ENCODE assay signal across 8 cellular contexts in the genomic region with DNA sequence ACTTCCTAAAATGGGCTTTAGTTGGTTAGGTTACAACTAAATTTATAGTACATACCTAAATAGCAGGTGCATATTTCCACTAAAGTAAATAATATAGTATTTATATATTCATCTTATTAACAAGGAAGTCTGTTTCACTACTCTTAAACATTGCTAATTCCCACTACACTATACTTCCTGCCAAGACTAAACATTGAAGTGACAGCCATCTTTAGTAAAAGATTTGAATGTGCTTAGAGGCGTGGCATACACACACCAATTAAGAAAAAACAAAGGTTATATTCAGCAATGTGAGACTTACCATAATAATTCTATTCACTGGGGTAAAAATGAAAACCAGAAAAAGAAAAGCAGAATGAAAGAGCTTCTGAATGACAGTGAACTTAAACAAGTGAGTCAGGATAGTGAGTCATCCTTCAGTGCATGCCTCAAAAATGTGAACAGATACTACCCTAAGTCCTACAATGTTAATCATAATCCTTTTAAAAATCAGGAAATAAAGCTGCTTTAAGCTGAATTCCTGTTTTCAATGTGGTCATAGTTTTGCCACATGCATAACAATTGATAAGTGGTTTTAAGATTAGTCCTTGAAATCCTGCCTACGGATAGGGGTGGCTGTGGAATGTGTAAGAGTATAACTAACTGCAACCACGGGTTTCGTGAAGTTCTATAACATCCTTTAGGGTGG. TPM values are rescaled to one million over a fixed set of nuclear protein-coding genes. Genes with fewer than 3 reads are reported as not detected.
DNase-seq lines count a peak whose midpoint lies in the region; ATAC-seq, FAIRE-seq and TF ChIP-seq lines count a peak whose summit lies in the region.

No MANE protein-coding gene starts in this region.

- ATAC-seq in A549 = peak; percentile 84 to 94
- ATAC-seq in GM19328 (IDR thresholded peaks at IDR 0.05; ENCODE audit: unreplicated experiment) = no peak

- H3K9me3 ChIP-seq in A549 (no peaks in the 10 kb centered on the region), HAP-1 (no peaks in the 10 kb centered on the region; the same call in 1 of the 2 replicates), neural progenitor cell (ENCODE audit: low read depth) (peaks cover 10% of the 10 kb centered on the region)

- H3K27ac Mint-ChIP-seq in neural progenitor cell = no peak overlapping the region

- no peak overlapping the region for H3K9ac ChIP-seq in neural progenitor cell

- H3K4me1 ChIP-seq in A549 (peaks cover 19% of the 10 kb centered on the region), HAP-1 (peaks cover 21% of the 10 kb centered on the region), neural progenitor cell (no peaks in the 10 kb centered on the region)

- H2AFZ ChIP-seq in neural progenitor cell (replicated peaks) = no peak overlapping the region

- H3K36me3 Mint-ChIP-seq in neural progenitor cell = peaks cover 33% of the 10 kb centered on the region

- H3F3A ChIP-seq in neural progenitor cell (ENCODE audit: low read depth) = no peaks in the 10 kb centered on the region

- WGBS in A549 (ENCODE audit: missing lambda C conversion rate) = 21% methylated on average over 4 of the region's 4 CpGs

- H4K20me1 ChIP-seq in neural progenitor cell (ENCODE audit: low read depth) = peaks cover 8% of the 10 kb centered on the region

- in situ Hi-C loops in HAP-1 (cut with MboI; ENCODE audit: low sequenced_read_pairs) = no loop called here

- TF ChIP-seq EP300 in A549 (IDR thresholded peaks at IDR 0.05) = no peak

- H3K27me3 ChIP-seq in HAP-1 (ENCODE audit: low read depth) (no peaks in the 10 kb centered on the region), neural progenitor cell (no peaks in the 10 kb centered on the region)

- H3K4me3 ChIP-seq in A549 (no peak overlapping the region), HAP-1 (no peak overlapping the region), neural progenitor cell (no peak overlapping the region)

- DNase-seq in A549 (ENCODE audit: low read depth in 1 of 2, low spot score in 1 of 2) (peak; percentile 19 to 44), HAP-1 (ENCODE audit: low spot score in 2 of 2) (peak; percentile 57 to 94), SW480 (ENCODE audit: low spot score) (peak; percentile 87), glomerular visceral epithelial cell (ENCODE audit: extremely low spot score) (peak; percentile 76), SK-N-DZ (ENCODE audit: low spot score) (no peak), neural progenitor cell (ENCODE audit: low spot score) (no peak)
- DNase-seq in activated CD4-positive, alpha-beta T cell treated with anti-CD3 and anti-CD28 coated beads, Interleukin-2, amount 50 U/mL, for 4 hours = no peak

- peaks cover 98% of the 10 kb centered on the region for H3K79me2 ChIP-seq in neural progenitor cell (ENCODE audit: low read depth)

- H3K27me3 Mint-ChIP-seq in neural progenitor cell (ENCODE audit: insufficient read depth, low read depth) = no peaks in the 10 kb centered on the region

- H3K36me3 ChIP-seq in HAP-1 (replicated peaks) (no peaks in the 10 kb centered on the region), neural progenitor cell (no peaks in the 10 kb centered on the region)

- H3K27ac ChIP-seq in A549 (peak overlapping the region; percentile 16 to 53; a peak in 4 of 6 replicates), neural progenitor cell (no peak overlapping the region)

- FAIRE-seq in A549 (lab: Jason Lieb, UNC) = peak; percentile 97

- H3K9me3 Mint-ChIP-seq in neural progenitor cell = peaks cover 39% of the 10 kb centered on the region

- TF ChIP-seq CTCF in A549 (IDR thresholded peaks at IDR 0.05) (no peak), neural progenitor cell (IDR thresholded peaks at IDR 0.05) (no peak)

- peak overlapping the region; percentile 74 for H3K4me2 ChIP-seq in A549
- no peak overlapping the region for H3K4me2 ChIP-seq in neural progenitor cell

- no peak for TF ChIP-seq POLR2A in A549 (IDR thresholded peaks at IDR 0.05; ENCODE audit: low read length)

- POLR2A ChIA-PET in A549 (lab: Yijun Ruan, JAX) = no interaction called here

- H3K4me1 Mint-ChIP-seq in neural progenitor cell = peaks cover 9% of the 10 kb centered on the region

- CTCF ChIA-PET in A549 (lab: Yijun Ruan, JAX) = interaction anchor here (1.1 to 1.6 kb wide), 3 partner anchors 12 to 56 kb away, joined by 3 to 4 read pairs (median 3); no protein-coding TSS in a partner anchor

- H3K4me3 Mint-ChIP-seq in neural progenitor cell = no peak overlapping the region

- no peak for TF ChIP-seq RAD21 in A549 (conservative IDR thresholded peaks at IDR 0.05 in 1 of 2, IDR thresholded peaks at IDR 0.05 in 1 of 2)

TF ChIP-seq in A549, 52 proteins besides CTCF, POLR2A, EP300 and RAD21:
- TF ChIP-seq JUN (IDR thresholded peaks at IDR 0.05) = no peak
- no peak for TF ChIP-seq CHD4 (IDR thresholded peaks at IDR 0.05; ENCODE audit: borderline replicate concordance)
- TF ChIP-seq JUNB (IDR thresholded peaks at IDR 0.05) = peak; percentile 42; the same call in 1 of the 2 replicates
- TF ChIP-seq, protein P1, sequence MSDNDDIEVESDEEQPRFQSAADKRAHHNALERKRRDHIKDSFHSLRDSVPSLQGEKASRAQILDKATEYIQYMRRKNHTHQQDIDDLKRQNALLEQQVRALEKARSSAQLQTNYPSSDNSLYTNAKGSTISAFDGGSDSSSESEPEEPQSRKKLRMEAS (IDR thresholded peaks at IDR 0.05) = peak; percentile 35; the same call in 1 of the 2 replicates
- no peak for TF ChIP-seq RFX5 (IDR thresholded peaks at IDR 0.05)
- no peak for TF ChIP-seq CBX2 (IDR thresholded peaks at IDR 0.05; ENCODE audit: borderline replicate concordance, low read depth)
- no peak for TF ChIP-seq MAFK (IDR thresholded peaks at IDR 0.05; ENCODE audit: partially characterized antibody)
- no peak for TF ChIP-seq HOXA7 (CRISPR knock-in tag; IDR thresholded peaks at IDR 0.05)
- peak; percentile 90 for TF ChIP-seq FOSL2 (IDR thresholded peaks at IDR 0.05)
- TF ChIP-seq FOSL2 (CRISPR knock-in tag; IDR thresholded peaks at IDR 0.05) = peak; percentile 94
- TF ChIP-seq TFCP2L1 (CRISPR knock-in tag; IDR thresholded peaks at IDR 0.05) = no peak
- TF ChIP-seq SMC3 (IDR thresholded peaks at IDR 0.05) = no peak
- no peak for TF ChIP-seq EHF (CRISPR knock-in tag; IDR thresholded peaks at IDR 0.05)
- no peak for TF ChIP-seq MYC (IDR thresholded peaks at IDR 0.05; ENCODE audit: borderline replicate concordance, low read length)
- no peak for TF ChIP-seq CEBPB (IDR thresholded peaks at IDR 0.05)
- no peak for TF ChIP-seq HDAC2 (IDR thresholded peaks at IDR 0.05)
- no peak for TF ChIP-seq EHMT2 (IDR thresholded peaks at IDR 0.05; ENCODE audit: low read depth)
- TF ChIP-seq, protein P2, sequence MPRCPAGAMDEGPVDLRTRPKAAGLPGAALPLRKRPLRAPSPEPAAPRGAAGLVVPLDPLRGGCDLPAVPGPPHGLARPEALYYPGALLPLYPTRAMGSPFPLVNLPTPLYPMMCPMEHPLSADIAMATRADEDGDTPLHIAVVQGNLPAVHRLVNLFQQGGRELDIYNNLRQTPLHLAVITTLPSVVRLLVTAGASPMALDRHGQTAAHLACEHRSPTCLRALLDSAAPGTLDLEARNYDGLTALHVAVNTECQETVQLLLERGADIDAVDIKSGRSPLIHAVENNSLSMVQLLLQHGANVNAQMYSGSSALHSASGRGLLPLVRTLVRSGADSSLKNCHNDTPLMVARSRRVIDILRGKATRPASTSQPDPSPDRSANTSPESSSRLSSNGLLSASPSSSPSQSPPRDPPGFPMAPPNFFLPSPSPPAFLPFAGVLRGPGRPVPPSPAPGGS (IDR thresholded peaks at IDR 0.05) = no peak
- TF ChIP-seq, protein P3, sequence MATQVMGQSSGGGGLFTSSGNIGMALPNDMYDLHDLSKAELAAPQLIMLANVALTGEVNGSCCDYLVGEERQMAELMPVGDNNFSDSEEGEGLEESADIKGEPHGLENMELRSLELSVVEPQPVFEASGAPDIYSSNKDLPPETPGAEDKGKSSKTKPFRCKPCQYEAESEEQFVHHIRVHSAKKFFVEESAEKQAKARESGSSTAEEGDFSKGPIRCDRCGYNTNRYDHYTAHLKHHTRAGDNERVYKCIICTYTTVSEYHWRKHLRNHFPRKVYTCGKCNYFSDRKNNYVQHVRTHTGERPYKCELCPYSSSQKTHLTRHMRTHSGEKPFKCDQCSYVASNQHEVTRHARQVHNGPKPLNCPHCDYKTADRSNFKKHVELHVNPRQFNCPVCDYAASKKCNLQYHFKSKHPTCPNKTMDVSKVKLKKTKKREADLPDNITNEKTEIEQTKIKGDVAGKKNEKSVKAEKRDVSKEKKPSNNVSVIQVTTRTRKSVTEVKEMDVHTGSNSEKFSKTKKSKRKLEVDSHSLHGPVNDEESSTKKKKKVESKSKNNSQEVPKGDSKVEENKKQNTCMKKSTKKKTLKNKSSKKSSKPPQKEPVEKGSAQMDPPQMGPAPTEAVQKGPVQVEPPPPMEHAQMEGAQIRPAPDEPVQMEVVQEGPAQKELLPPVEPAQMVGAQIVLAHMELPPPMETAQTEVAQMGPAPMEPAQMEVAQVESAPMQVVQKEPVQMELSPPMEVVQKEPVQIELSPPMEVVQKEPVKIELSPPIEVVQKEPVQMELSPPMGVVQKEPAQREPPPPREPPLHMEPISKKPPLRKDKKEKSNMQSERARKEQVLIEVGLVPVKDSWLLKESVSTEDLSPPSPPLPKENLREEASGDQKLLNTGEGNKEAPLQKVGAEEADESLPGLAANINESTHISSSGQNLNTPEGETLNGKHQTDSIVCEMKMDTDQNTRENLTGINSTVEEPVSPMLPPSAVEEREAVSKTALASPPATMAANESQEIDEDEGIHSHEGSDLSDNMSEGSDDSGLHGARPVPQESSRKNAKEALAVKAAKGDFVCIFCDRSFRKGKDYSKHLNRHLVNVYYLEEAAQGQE (IDR thresholded peaks at IDR 0.05) = no peak
- no peak for TF ChIP-seq RARB (CRISPR knock-in tag; IDR thresholded peaks at IDR 0.05)

RNA-seq across cellular contexts. Expression of gene USP6NL, which starts 59.4 kb away (rescaled TPM):
- polyA plus RNA-seq in A549 (2011; rRNA removed) (16.8 and 18.2 TPM in 2 replicates), A549 (2017; fragmentation: RNase III; extraction: RNeasy Plus Mini Kit Qiagen cat#74134 plus additional on column Dnase treatment) (10.4 to 11.7 TPM (median 10.6 TPM) in 3 replicates)
- polyA plus RNA-seq in A549 (2012; cell fraction: cytosol; rRNA removed) = 7.1 and 8.7 TPM in 2 replicates
- polyA plus RNA-seq in A549 (2012; cell fraction: nucleus; rRNA removed) = 5.2 and 6.9 TPM in 2 replicates
- 14.3 and 14.4 TPM in 2 replicates for polyA minus RNA-seq in A549 (2011; rRNA and poly(A)+ RNA removed)
- 15.8 and 19.0 TPM in 2 replicates for polyA plus RNA-seq in SK-N-DZ (2014; cell fraction: cytosol; rRNA removed)
- polyA plus RNA-seq in SK-N-DZ (2014; cell fraction: nucleus; rRNA removed) = 12.5 and 13.6 TPM in 2 replicates
- 34.0 and 39.9 TPM in 2 replicates for total RNA-seq in neural progenitor cell (ENCODE audit: low replicate concordance)

Comparison
In these comparisons a context has a peak if more than half of its experiments do, and no peak if none do; other contexts are left out.
1. DNase-seq: peak in A549 (2 of 2), HAP-1 (2 of 2), SW480 (single experiment) and glomerular visceral epithelial cell (single experiment); none in SK-N-DZ (single experiment), activated CD4-positive, alpha-beta T cell treated with anti-CD3 and anti-CD28 coated beads, Interleukin-2, amount 50 U/mL, for 4 hours (0 of 2) and neural progenitor cell (single experiment).